ENCODE assay signal across 1 cellular context in genomic region chr7:604038-604883, GRCh38.
TF ChIP-seq lines count a peak whose summit lies in the region.

No MANE protein-coding gene starts in this region.

TF ChIP-seq in K562, 482 proteins besides CTCF, POLR2A, EP300 and RAD21 (continued from another document and continues in another):
- TF ChIP-seq E4F1 (CRISPR knock-in tag; IDR thresholded peaks at IDR 0.05; ENCODE audit: borderline replicate concordance) (0 out of 2 replicates have a peak, but pooled peaks have one; percentile 37), MYC (IDR thresholded peaks at IDR 0.05; ENCODE audit: low read depth, low read length) (peak; percentile 97), MYC (CRISPR knock-in tag; IDR thresholded peaks at IDR 0.05; ENCODE audit: borderline replicate concordance, low read depth) (peak; percentile 34; the same call in 1 of the 2 replicates), ILK (tag; IDR thresholded peaks at IDR 0.05; ENCODE audit: borderline replicate concordance, low read depth) (no peak), MAZ (CRISPR knock-in tag; conservative IDR thresholded peaks at IDR 0.05 in 1 of 2, IDR thresholded peaks at IDR 0.05 in 1 of 2) (peak; percentile 70 to 74), ESRRB (CRISPR knock-in tag; IDR thresholded peaks at IDR 0.05; ENCODE audit: borderline replicate concordance) (no peak), SMARCB1 (IDR thresholded peaks at IDR 0.05; ENCODE audit: insufficient read length, low read depth) (no peak), GTF2A2 (tag; IDR thresholded peaks at IDR 0.05) (no peak), HDAC2 (IDR thresholded peaks at IDR 0.05) (no peak), NONO (IDR thresholded peaks at IDR 0.05; ENCODE audit: low read depth in 2 of 2, low read length in 1 of 2) (no peak), EHMT2 (IDR thresholded peaks at IDR 0.05) (no peak), ZNF282 (CRISPR knock-in tag; IDR thresholded peaks at IDR 0.05) (0 out of 2 replicates have a peak, but pooled peaks have one; percentile 35), ETS2 (tag; IDR thresholded peaks at IDR 0.05; ENCODE audit: borderline replicate concordance, poor library complexity, severe bottlenecking) (peak; percentile 18), CREM (IDR thresholded peaks at IDR 0.05; ENCODE audit: low read depth) (peak; percentile 75; the same call in 1 of the 2 replicates), MYBL2 (IDR thresholded peaks at IDR 0.05; ENCODE audit: low read depth) (no peak), MYBL2 (CRISPR knock-in tag; IDR thresholded peaks at IDR 0.05; ENCODE audit: borderline replicate concordance) (no peak), MBD1 (CRISPR knock-in tag; IDR thresholded peaks at IDR 0.05) (no peak), ZNF197 (CRISPR knock-in tag; IDR thresholded peaks at IDR 0.05; ENCODE audit: low read depth) (0 out of 2 replicates have a peak, but pooled peaks have one; percentile 55), NR1H2 (CRISPR knock-in tag; IDR thresholded peaks at IDR 0.05) (no peak), RCOR1 (IDR thresholded peaks at IDR 0.05; ENCODE audit: borderline replicate concordance in 1 of 2, low read depth in 2 of 2, low read length in 2 of 2) (0 out of 4 replicates have a peak, but pooled peaks of 1 of the 2 experiments have one; percentile 59), ZNF280B (CRISPR knock-in tag; IDR thresholded peaks at IDR 0.05) (no peak), ZNF584 (CRISPR knock-in tag; IDR thresholded peaks at IDR 0.05; ENCODE audit: low read depth) (peak; percentile 68; the same call in 1 of the 2 replicates), CEBPZ (IDR thresholded peaks at IDR 0.05; ENCODE audit: borderline replicate concordance, low read depth, low read length) (no peak), PHF20 (IDR thresholded peaks at IDR 0.05; ENCODE audit: partially characterized antibody) (no peak), SMAD1 (IDR thresholded peaks at IDR 0.05; ENCODE audit: low read depth, low read length, partially characterized antibody) (peak; percentile 23), TGIF2 (CRISPR knock-in tag; IDR thresholded peaks at IDR 0.05) (no peak), SOX6 (IDR thresholded peaks at IDR 0.05) (peak; percentile 62), E2F3 (CRISPR knock-in tag; IDR thresholded peaks at IDR 0.05) (peak; percentile 61; the same call in 1 of the 2 replicates)
- TF ChIP-seq, protein P1, sequence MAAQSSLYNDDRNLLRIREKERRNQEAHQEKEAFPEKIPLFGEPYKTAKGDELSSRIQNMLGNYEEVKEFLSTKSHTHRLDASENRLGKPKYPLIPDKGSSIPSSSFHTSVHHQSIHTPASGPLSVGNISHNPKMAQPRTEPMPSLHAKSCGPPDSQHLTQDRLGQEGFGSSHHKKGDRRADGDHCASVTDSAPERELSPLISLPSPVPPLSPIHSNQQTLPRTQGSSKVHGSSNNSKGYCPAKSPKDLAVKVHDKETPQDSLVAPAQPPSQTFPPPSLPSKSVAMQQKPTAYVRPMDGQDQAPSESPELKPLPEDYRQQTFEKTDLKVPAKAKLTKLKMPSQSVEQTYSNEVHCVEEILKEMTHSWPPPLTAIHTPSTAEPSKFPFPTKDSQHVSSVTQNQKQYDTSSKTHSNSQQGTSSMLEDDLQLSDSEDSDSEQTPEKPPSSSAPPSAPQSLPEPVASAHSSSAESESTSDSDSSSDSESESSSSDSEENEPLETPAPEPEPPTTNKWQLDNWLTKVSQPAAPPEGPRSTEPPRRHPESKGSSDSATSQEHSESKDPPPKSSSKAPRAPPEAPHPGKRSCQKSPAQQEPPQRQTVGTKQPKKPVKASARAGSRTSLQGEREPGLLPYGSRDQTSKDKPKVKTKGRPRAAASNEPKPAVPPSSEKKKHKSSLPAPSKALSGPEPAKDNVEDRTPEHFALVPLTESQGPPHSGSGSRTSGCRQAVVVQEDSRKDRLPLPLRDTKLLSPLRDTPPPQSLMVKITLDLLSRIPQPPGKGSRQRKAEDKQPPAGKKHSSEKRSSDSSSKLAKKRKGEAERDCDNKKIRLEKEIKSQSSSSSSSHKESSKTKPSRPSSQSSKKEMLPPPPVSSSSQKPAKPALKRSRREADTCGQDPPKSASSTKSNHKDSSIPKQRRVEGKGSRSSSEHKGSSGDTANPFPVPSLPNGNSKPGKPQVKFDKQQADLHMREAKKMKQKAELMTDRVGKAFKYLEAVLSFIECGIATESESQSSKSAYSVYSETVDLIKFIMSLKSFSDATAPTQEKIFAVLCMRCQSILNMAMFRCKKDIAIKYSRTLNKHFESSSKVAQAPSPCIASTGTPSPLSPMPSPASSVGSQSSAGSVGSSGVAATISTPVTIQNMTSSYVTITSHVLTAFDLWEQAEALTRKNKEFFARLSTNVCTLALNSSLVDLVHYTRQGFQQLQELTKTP (IDR thresholded peaks at IDR 0.05; ENCODE audit: low read depth in 1 of 2, partially characterized antibody in 2 of 2), result peak in 1 of 2 experiments; percentile 17
- TF ChIP-seq, protein P2, sequence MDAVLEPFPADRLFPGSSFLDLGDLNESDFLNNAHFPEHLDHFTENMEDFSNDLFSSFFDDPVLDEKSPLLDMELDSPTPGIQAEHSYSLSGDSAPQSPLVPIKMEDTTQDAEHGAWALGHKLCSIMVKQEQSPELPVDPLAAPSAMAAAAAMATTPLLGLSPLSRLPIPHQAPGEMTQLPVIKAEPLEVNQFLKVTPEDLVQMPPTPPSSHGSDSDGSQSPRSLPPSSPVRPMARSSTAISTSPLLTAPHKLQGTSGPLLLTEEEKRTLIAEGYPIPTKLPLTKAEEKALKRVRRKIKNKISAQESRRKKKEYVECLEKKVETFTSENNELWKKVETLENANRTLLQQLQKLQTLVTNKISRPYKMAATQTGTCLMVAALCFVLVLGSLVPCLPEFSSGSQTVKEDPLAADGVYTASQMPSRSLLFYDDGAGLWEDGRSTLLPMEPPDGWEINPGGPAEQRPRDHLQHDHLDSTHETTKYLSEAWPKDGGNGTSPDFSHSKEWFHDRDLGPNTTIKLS (IDR thresholded peaks at IDR 0.05; ENCODE audit: borderline replicate concordance, low read depth), result peak; percentile 81; the same call in 1 of the 2 replicates
- TF ChIP-seq, protein P3, sequence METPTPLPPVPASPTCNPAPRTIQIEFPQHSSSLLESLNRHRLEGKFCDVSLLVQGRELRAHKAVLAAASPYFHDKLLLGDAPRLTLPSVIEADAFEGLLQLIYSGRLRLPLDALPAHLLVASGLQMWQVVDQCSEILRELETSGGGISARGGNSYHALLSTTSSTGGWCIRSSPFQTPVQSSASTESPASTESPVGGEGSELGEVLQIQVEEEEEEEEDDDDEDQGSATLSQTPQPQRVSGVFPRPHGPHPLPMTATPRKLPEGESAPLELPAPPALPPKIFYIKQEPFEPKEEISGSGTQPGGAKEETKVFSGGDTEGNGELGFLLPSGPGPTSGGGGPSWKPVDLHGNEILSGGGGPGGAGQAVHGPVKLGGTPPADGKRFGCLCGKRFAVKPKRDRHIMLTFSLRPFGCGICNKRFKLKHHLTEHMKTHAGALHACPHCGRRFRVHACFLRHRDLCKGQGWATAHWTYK (CRISPR knock-in tag; IDR thresholded peaks at IDR 0.05), result peak; percentile 91
